In the genomic region with DNA sequence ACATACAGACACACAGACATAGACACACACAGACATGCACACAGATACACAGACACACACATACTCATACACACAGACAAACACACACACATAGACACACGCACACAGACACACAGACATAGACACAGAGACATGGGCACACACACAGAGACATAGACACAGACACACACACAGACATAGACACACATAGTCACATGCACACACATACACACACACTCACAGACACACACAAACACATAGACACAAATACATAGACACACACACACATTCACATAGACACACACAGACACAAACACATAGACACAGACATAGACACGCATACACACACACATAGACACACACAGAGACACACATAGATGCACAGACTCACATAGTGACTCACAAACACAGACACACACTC, we compare ENCODE assay signal across 2 cellular contexts.
TF ChIP-seq lines count a peak whose summit lies in the region.

No MANE protein-coding gene starts in this region.

TF ChIP-seq in IMR-90, 13 proteins besides CTCF, POLR2A, EP300 and RAD21:
- TF ChIP-seq, protein P1, sequence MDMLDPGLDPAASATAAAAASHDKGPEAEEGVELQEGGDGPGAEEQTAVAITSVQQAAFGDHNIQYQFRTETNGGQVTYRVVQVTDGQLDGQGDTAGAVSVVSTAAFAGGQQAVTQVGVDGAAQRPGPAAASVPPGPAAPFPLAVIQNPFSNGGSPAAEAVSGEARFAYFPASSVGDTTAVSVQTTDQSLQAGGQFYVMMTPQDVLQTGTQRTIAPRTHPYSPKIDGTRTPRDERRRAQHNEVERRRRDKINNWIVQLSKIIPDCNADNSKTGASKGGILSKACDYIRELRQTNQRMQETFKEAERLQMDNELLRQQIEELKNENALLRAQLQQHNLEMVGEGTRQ (IDR thresholded peaks at IDR 0.05; ENCODE audit: low read depth, low read length), result no peak
- no peak for TF ChIP-seq MAZ (IDR thresholded peaks at IDR 0.05; ENCODE audit: borderline replicate concordance, low read depth, low read length)
- TF ChIP-seq MXI1 (IDR thresholded peaks at IDR 0.05; ENCODE audit: borderline replicate concordance, low read depth, low read length), result no peak
- no peak for TF ChIP-seq RCOR1 (IDR thresholded peaks at IDR 0.05; ENCODE audit: insufficient replicate concordance, low read length)
- TF ChIP-seq FOS (IDR thresholded peaks at IDR 0.05; ENCODE audit: low read depth, low read length), result no peak
- TF ChIP-seq CEBPB (IDR thresholded peaks at IDR 0.05; ENCODE audit: low read depth, low read length), result no peak
- TF ChIP-seq, protein P2, sequence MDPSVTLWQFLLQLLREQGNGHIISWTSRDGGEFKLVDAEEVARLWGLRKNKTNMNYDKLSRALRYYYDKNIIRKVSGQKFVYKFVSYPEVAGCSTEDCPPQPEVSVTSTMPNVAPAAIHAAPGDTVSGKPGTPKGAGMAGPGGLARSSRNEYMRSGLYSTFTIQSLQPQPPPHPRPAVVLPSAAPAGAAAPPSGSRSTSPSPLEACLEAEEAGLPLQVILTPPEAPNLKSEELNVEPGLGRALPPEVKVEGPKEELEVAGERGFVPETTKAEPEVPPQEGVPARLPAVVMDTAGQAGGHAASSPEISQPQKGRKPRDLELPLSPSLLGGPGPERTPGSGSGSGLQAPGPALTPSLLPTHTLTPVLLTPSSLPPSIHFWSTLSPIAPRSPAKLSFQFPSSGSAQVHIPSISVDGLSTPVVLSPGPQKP (IDR thresholded peaks at IDR 0.05; ENCODE audit: borderline replicate concordance, low read depth, low read length), result no peak
- no peak for TF ChIP-seq RFX5 (IDR thresholded peaks at IDR 0.05; ENCODE audit: low read depth, low read length)
- no peak for TF ChIP-seq MAFK (IDR thresholded peaks at IDR 0.05; ENCODE audit: low read depth, low read length)
- TF ChIP-seq CHD1 (IDR thresholded peaks at IDR 0.05; ENCODE audit: low read depth, low read length), result no peak
- no peak for TF ChIP-seq NFE2L2 (IDR thresholded peaks at IDR 0.05; ENCODE audit: low read depth, low read length)
- no peak for TF ChIP-seq SMC3 (IDR thresholded peaks at IDR 0.05; ENCODE audit: low read depth, low read length)
- TF ChIP-seq BHLHE40 (IDR thresholded peaks at IDR 0.05; ENCODE audit: low read depth, low read length), result no peak

TF ChIP-seq in H1, 55 proteins besides CTCF, POLR2A, EP300 and RAD21:
- TF ChIP-seq KDM5A (IDR thresholded peaks at IDR 0.05; ENCODE audit: low read length) (no peak), POLR2AphosphoS5 (IDR thresholded peaks at IDR 0.05; ENCODE audit: low read depth, low read length) (no peak)
